In genomic region chr3:128282392-128283196, GRCh38 we compare ENCODE assay signal across 13 cellular contexts.
A peak's percentile ranks its signal among the peaks of the same experiment; 100 is the strongest.
DNase-seq lines count a peak whose midpoint lies in the region; ATAC-seq and TF ChIP-seq lines count a peak whose summit lies in the region.
"Had no signal": no experiment of that assay in that cellular context is flagged by ENCODE, and none has a peak within 500 bp of the region (broad histone marks: within the 10 kb centered on the region; RNA-seq: fewer than 3 reads in every experiment).

No MANE protein-coding gene starts in this region.

- 0 out of 2 replicates have a peak, but pooled peaks cover 7% of the 10 kb centered on the region for H3F3A ChIP-seq in GM23248 (ENCODE audit: insufficient read depth)

- 26 to 27% methylated on average over 15 to 16 of the region's 16 CpGs for WGBS in GM23248 (ENCODE audit: low coverage in 1 of 2, low lambda C conversion rate in 2 of 2, missing lambda C conversion rate in 2 of 2), 2 experiments
- 50 to 53% methylated on average over 13 to 16 of the region's 16 CpGs for WGBS in body of pancreas, 2 donors
- WGBS in hepatocyte (ENCODE audit: low lambda C conversion rate, missing lambda C conversion rate): 74% methylated on average over 16 of the region's 16 CpGs
- WGBS in spleen, 5 donors: 74 to 91% (median 80%) methylated on average over 14 to 16 of the region's 16 CpGs

- in situ Hi-C loops in GM23248 (cut with MboI): no loop called here

- H3K27me3 ChIP-seq in GM23248 (replicated peaks; ENCODE audit: insufficient read depth) (no peaks in the 10 kb centered on the region), body of pancreas (no peaks in the 10 kb centered on the region), hepatocyte (no peaks in the 10 kb centered on the region), spleen (replicated peaks in 1 of 7) (no peaks in the 10 kb centered on the region)

- ATAC-seq in body of pancreas (peak; percentile 78), GM19467 (IDR thresholded peaks at IDR 0.05; ENCODE audit: unreplicated experiment) (no peak), GM18868 (IDR thresholded peaks at IDR 0.05; ENCODE audit: unreplicated experiment) (no peak)

- TF ChIP-seq CTCF in body of pancreas (IDR thresholded peaks at IDR 0.05) (no peak), hepatocyte (IDR thresholded peaks at IDR 0.05; ENCODE audit: poor library complexity) (no peak), spleen (IDR thresholded peaks at IDR 0.05 in 8 of 11, conservative IDR thresholded peaks at IDR 0.05 in 3 of 11) (no peak)

- H3K9me2 ChIP-seq in GM23248 (ENCODE audit: insufficient read depth) (no peaks in the 10 kb centered on the region), hepatocyte (replicated peaks; ENCODE audit: insufficient read depth) (no peaks in the 10 kb centered on the region)

- H3K4me3 ChIP-seq in GM23248 (no peak overlapping the region), body of pancreas (no peak overlapping the region), hepatocyte (no peak overlapping the region), spleen (no peak overlapping the region)

- no peak overlapping the region for H3K9ac ChIP-seq in GM23248

- intact Hi-C loops in body of pancreas (cut with DNase I): no loop called here
- intact Hi-C loops in spleen (cut with DNase I; ENCODE audit: low total_unique reads): no loop called here

- no peaks in the 10 kb centered on the region for H4K20me1 ChIP-seq in GM23248 (ENCODE audit: insufficient read depth)
- H4K20me1 ChIP-seq in hepatocyte (ENCODE audit: insufficient read depth, poor library complexity, severe bottlenecking): no peaks in the 10 kb centered on the region

- H3K4me1 ChIP-seq in GM23248 (ENCODE audit: insufficient read depth) (peaks cover 22% of the 10 kb centered on the region), body of pancreas (peaks cover 14% of the 10 kb centered on the region), hepatocyte (ENCODE audit: insufficient read depth) (peaks cover 47% of the 10 kb centered on the region), spleen (peaks cover 0 to 21% (median 8%) of the 10 kb centered on the region in 6 donors)

- H3K79me2 ChIP-seq in GM23248 (ENCODE audit: insufficient read depth) (no peaks in the 10 kb centered on the region), hepatocyte (no peaks in the 10 kb centered on the region)

- DNase-seq in GM23248 (peak; percentile 82), body of pancreas (peak; percentile 64 to 89 (median 81)), hepatocyte (ENCODE audit: low spot score) (no peak), spleen (peak; percentile 84), HuH-7.5 (ENCODE audit: low spot score) (no peak), NCI-H446 (lab: John Stamatoyannopoulos, UW) (no peak)
- DNase-seq: activated effector memory CD4-positive, alpha-beta T cell treated with anti-CD3 and anti-CD28 coated beads, Interleukin-2, amount 50 U/mL, for 16 hours; erythroblast; HCEC 1CT; naive B cell; T-helper 9 cell had no signal

- H3K27ac ChIP-seq in GM23248 (0 out of 2 replicates have a peak overlapping the region, but pooled peaks have one; percentile 3), body of pancreas (peak overlapping the region; percentile 7 to 56 (median 40)), hepatocyte (peak overlapping the region; percentile 25), spleen (peak overlapping the region in 6 of 8 donors; percentile 11 to 57 (median 44))

- peak overlapping the region; percentile 61 for H2AFZ ChIP-seq in GM23248
- no peak overlapping the region for H2AFZ ChIP-seq in hepatocyte

- H3K4me2 ChIP-seq in GM23248 (ENCODE audit: unreplicated experiment) (no peak overlapping the region), hepatocyte (no peak overlapping the region)

- TF ChIP-seq POLR2A in body of pancreas (IDR thresholded peaks at IDR 0.05) (no peak), spleen (IDR thresholded peaks at IDR 0.05) (no peak)

- H3K36me3 ChIP-seq in GM23248 (ENCODE audit: low read depth): no peaks in the 10 kb centered on the region
- no peaks in the 10 kb centered on the region for H3K36me3 ChIP-seq in body of pancreas (replicated peaks in 1 of 2; ENCODE audit: insufficient read depth in 1 of 2, low read depth in 2 of 2)
- H3K36me3 ChIP-seq in hepatocyte (replicated peaks; ENCODE audit: insufficient read depth, low read depth): no peaks in the 10 kb centered on the region
- peaks cover 0 to 49% (median 0%) of the 10 kb centered on the region in 6 donors for H3K36me3 ChIP-seq in spleen

- H3K9me3 ChIP-seq in GM23248 (ENCODE audit: low read depth) (no peaks in the 10 kb centered on the region), body of pancreas (no peaks in the 10 kb centered on the region), hepatocyte (ENCODE audit: low read depth) (no peaks in the 10 kb centered on the region), spleen (no peaks in the 10 kb centered on the region)

Comparison
In these comparisons a context has a peak if more than half of its experiments do, and no peak if none do; other contexts are left out.
1. DNase-seq: peak in GM23248 (single experiment), body of pancreas (4 of 4) and spleen (single experiment); none in hepatocyte (single experiment), HuH-7.5 (single experiment) and NCI-H446 (0 of 2).
2. Peak in every context shown above with its lines, with median percentiles within 50 percentile points of each other: H3K27ac ChIP-seq.